Comparison of ENCODE assay signal across 8 cellular contexts in the genomic region with DNA sequence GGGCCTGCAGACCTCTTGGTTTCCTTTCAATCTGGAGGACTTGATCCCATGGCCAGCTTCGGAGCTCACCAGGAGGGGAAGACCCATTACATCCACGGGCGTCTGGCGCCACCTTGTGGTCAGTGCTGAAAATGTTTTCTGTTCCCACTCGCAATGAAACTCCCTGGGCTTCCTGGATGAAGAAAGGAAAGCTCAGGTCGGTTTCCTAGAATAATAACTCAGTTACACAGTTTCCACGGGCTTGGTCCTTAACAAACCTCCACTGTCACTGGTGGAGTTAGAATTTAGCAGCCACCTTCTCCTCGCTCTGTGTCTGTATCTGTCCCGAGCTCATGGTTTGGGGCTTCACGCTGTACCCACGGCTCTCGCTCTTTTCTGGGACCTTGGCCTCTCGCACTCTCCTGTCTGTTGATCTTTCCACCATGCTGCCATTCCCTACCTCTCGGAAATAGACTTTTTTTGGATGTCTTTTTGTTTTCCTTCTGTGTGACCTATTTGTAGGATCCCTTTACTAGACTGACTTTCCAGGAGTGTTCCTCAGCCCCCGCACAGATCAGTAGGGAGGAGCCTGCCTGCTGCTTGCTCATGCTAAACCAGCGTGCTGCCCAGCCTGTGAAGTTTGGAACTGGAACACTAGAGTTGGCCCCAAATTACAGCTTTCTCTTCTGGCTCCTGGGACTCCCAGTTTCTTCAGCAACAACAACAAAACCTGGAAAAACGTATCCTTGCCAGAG. TPM values are rescaled to one million over a fixed set of nuclear protein-coding genes. Genes with fewer than 3 reads are reported as not detected.
DNase-seq lines count a peak whose midpoint lies in the region; ATAC-seq and TF ChIP-seq lines count a peak whose summit lies in the region.

No MANE protein-coding gene starts in this region.

- H3K9ac ChIP-seq in rectal smooth muscle tissue (ENCODE audit: low read length): no peak overlapping the region

- TF ChIP-seq CTCF in GM12864 (IDR thresholded peaks at IDR 0.05; ENCODE audit: low read depth, low read length, missing control alignments) (peak; percentile 78), vagina (IDR thresholded peaks at IDR 0.05) (peak; percentile 89 to 95 (median 90))

- H3K27me3 ChIP-seq in right cardiac atrium (ENCODE audit: control insufficient read depth, insufficient read depth) (no peaks in the 10 kb centered on the region), rectal smooth muscle tissue (ENCODE audit: control insufficient read depth, insufficient read depth, low read length) (no peaks in the 10 kb centered on the region), vagina (no peaks in the 10 kb centered on the region)

- H3K4me3 ChIP-seq in GM12864 (ENCODE audit: low read depth, low read length): peak overlapping the region; percentile 45
- H3K4me3 ChIP-seq in right cardiac atrium (ENCODE audit: low read length): peak overlapping the region; percentile 82
- H3K4me3 ChIP-seq in rectal smooth muscle tissue (ENCODE audit: low read length): peak overlapping the region; percentile 77
- H3K4me3 ChIP-seq in vagina: peak overlapping the region; percentile 28 to 46

- H3K9me3 ChIP-seq in right cardiac atrium (ENCODE audit: control insufficient read depth, low read length) (no peaks in the 10 kb centered on the region), vagina (no peaks in the 10 kb centered on the region)

- H3K4me1 ChIP-seq in right cardiac atrium (ENCODE audit: control insufficient read depth, insufficient read depth, low read length) (no peaks in the 10 kb centered on the region), rectal smooth muscle tissue (ENCODE audit: control insufficient read depth, insufficient read depth, low read length) (no peaks in the 10 kb centered on the region), vagina (peaks cover 12% of the 10 kb centered on the region)

- TF ChIP-seq POLR2A in vagina (IDR thresholded peaks at IDR 0.05): no peak

- DNase-seq in GM12864 (ENCODE audit: low read depth) (peak; percentile 42), NCI-H187 (lab: John Stamatoyannopoulos, UW) (peak; percentile 49 to 52), T-helper 2 cell (peak; percentile 61 to 77 (median 74)), anterior cingulate cortex (lab: John Stamatoyannopoulos, UW) (peak in 57 of 58 donors; percentile 10 to 96 (median 80)), right cardiac atrium (peak; percentile 89 to 95 (median 94)), vagina (ENCODE audit: extremely low spot score in 2 of 2) (peak in 1 of 2 donors; percentile 95)

- 11% methylated on average over 17 of the region's 17 CpGs for WGBS in right cardiac atrium

- H3K27ac ChIP-seq in right cardiac atrium (ENCODE audit: low read length) (peak overlapping the region; percentile 82), rectal smooth muscle tissue (ENCODE audit: low read depth, low read length) (peak overlapping the region; percentile 41), vagina (peak overlapping the region; percentile 79)

- intact Hi-C loops in right cardiac atrium (cut with DNase I): loop anchor here (2.0 to 10.0 kb wide), 6 partner anchors 257 to 942 kb away; a partner anchor contains a TSS
- intact Hi-C loops in vagina (cut with DNase I): loop anchor here (2.0 kb wide), 1 partner anchor 261 kb away; a partner anchor contains a TSS

- no peaks in the 10 kb centered on the region for H3K36me3 ChIP-seq in rectal smooth muscle tissue (ENCODE audit: control insufficient read depth, insufficient read depth, low read length)
- peaks cover 0 to 7% of the 10 kb centered on the region in 2 donors for H3K36me3 ChIP-seq in vagina

- ATAC-seq in HG02884 (IDR thresholded peaks at IDR 0.05; ENCODE audit: unreplicated experiment) (peak; percentile 77), right cardiac atrium (peak; percentile 94 to 97)

RNA-seq across cellular contexts. Expression of a gene that starts 56.3 kb away (rescaled TPM):
- total RNA-seq in right cardiac atrium: 1 to 10 TPM in 1 of 4 donors, under 1 TPM in 3; 0.40 to 1.0 (median 0.65) TPM
- polyA plus RNA-seq in right cardiac atrium: 0.57 TPM
- total RNA-seq in vagina: 67.3 TPM

Comparison
In these comparisons a context has a peak if more than half of its experiments do, and no peak if none do; other contexts are left out.
1. RNA of a gene that starts 56.3 kb away (total RNA-seq): 67.3 TPM in vagina (single experiment); 0.40 to 1.0 TPM in right cardiac atrium; every median in the first group is over 10 times any median in the second.
2. Peak in every context shown above with its lines, with median percentiles within 50 percentile points of each other: H3K4me3 ChIP-seq and H3K27ac ChIP-seq.